In the genomic region with DNA sequence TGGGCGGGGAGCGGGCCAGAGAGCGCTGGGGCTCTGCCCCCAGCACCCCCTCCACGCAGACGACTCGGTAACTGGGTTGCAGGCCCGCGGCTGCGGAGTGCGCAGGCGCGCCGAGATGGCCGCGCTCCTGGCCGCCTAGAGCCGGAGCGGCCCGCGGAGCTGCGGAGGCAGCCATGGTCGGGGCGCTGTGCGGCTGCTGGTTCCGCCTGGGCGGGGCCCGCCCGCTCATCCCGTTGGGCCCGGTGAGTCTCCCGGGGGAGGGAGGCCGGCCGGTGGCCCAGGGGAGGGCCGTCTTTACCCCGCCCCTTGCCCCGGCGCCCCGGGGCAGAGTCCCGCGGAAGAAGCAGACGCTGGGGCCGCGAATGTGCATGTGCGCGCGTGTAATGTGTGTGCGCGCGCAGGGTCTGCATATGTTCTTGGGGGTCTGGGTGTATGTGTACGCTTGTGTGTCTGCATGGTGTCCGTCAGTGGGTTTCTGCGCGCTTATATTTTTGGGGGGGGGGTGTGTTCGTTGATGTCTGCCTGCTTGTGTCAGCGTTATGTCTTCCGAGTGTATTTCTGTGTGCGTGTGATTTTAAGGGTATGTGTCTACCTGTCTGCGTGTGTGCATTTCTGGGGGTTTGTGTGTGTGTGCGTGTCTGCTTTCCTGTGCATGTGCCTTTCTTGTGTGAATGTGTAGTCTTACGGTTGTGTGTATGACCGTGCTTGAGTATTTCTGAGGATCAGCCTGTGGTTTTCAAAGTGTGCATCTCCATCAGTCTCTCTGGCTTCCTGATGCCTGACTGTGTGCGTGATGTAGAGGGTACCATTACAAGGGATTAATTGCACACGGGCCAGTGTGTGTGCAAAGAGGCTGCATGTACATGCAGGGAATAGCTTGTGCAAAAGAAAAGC, we compare ENCODE assay signal across 8 cellular contexts. TPM values are rescaled to one million over a fixed set of nuclear protein-coding genes. Genes with fewer than 3 reads are reported as not detected.
DNase-seq lines count a peak whose midpoint lies in the region; ATAC-seq and TF ChIP-seq lines count a peak whose summit lies in the region.

A gene (plus strand): TSS at position 102 of the 894 bp plus-strand sequence. CDS start 72 bp downstream, at position 174.

- peak within 1 kb of the TSS; percentile 99 for H3K4me3 ChIP-seq in PC-3 (ENCODE audit: low read length)

- peak; percentile 57 for ATAC-seq in GM18520 (IDR thresholded peaks at IDR 0.05; ENCODE audit: unreplicated experiment)
- peak; percentile 61 for ATAC-seq in HG03135 (IDR thresholded peaks at IDR 0.05; ENCODE audit: unreplicated experiment)
- ATAC-seq in PC-3, result peak; percentile 69
- ATAC-seq in stimulated activated naive CD8-positive, alpha-beta T cell treated with anti-CD3 and anti-CD28 coated beads, Interleukin-15, amount 100 ng/mL, for 72 hours, result peak; percentile 80

- H3K4me3 Mint-ChIP-seq in activated T-helper 1 cell treated with anti-CD3 and anti-CD28 coated beads, Interleukin-12 subunit alpha, Interleukin-12 subunit beta, Interleukin-2, Interleukin-4 antibody, amounts not matched to agents 30 ng/mL and 10 ng/mL and 1 ng/mL, durations not matched to agents 14 hours and 24 hours and 36 hours, result peak within 1 kb of the TSS; percentile 87
- peak within 1 kb of the TSS; percentile 84 to 100 for H3K4me3 Mint-ChIP-seq in stimulated activated naive CD8-positive, alpha-beta T cell treated with anti-CD3 and anti-CD28 coated beads, Interleukin-15, amount 100 ng/mL, for 72 hours

- H3K4me1 ChIP-seq in PC-3 (ENCODE audit: insufficient read depth, low read length), result peaks cover 23% of the 10 kb centered on the region

- peak within 1 kb of the TSS; percentile 100 for H3K4me2 ChIP-seq in PC-3 (ENCODE audit: low read length)

- H3K27me3 Mint-ChIP-seq in activated T-helper 1 cell treated with anti-CD3 and anti-CD28 coated beads, Interleukin-12 subunit alpha, Interleukin-12 subunit beta, Interleukin-2, Interleukin-4 antibody, amounts not matched to agents 30 ng/mL and 10 ng/mL and 1 ng/mL, durations not matched to agents 14 hours and 24 hours and 36 hours (ENCODE audit: insufficient read depth), result no peaks in the 10 kb centered on the region
- H3K27me3 Mint-ChIP-seq in stimulated activated naive CD8-positive, alpha-beta T cell treated with anti-CD3 and anti-CD28 coated beads, Interleukin-15, amount 100 ng/mL, for 72 hours, result no peaks in the 10 kb centered on the region

- H3K79me2 ChIP-seq in PC-3 (ENCODE audit: low read length), result peaks cover 33% of the 10 kb centered on the region

- H3K27ac Mint-ChIP-seq in activated T-helper 1 cell treated with anti-CD3 and anti-CD28 coated beads, Interleukin-12 subunit alpha, Interleukin-12 subunit beta, Interleukin-2, Interleukin-4 antibody, amounts not matched to agents 30 ng/mL and 10 ng/mL and 1 ng/mL, durations not matched to agents 14 hours and 24 hours and 36 hours, result peak within 1 kb of the TSS; percentile 90
- H3K27ac Mint-ChIP-seq in stimulated activated naive CD8-positive, alpha-beta T cell treated with anti-CD3 and anti-CD28 coated beads, Interleukin-15, amount 100 ng/mL, for 72 hours, result peak within 1 kb of the TSS; percentile 93 to 97

- CTCF ChIA-PET in PC-3 (lab: Charles Lee), result interaction anchor here (2.5 kb wide), 1 partner anchor 33 kb away, joined by 46 read pairs; a partner anchor contains a TSS

- no peaks in the 10 kb centered on the region for H3K9me3 ChIP-seq in PC-3 (ENCODE audit: low read length)

- H3K9ac ChIP-seq in PC-3 (ENCODE audit: low read length), result peak within 1 kb of the TSS; percentile 95

- TF ChIP-seq CTCF in PC-3 (conservative IDR thresholded peaks at IDR 0.05; ENCODE audit: low read depth, low read length), result no peak

- DNase-seq in A172 (ENCODE audit: low spot score) (no peak), PC-3 (peak; percentile 81), fibroblast of gingiva (ENCODE audit: low read depth) (peak; percentile 63), myocyte (ENCODE audit: low read depth) (peak; percentile 72)
- peak; percentile 72 for DNase-seq in activated T-helper 1 cell treated with anti-CD3 and anti-CD28 coated beads, Interleukin-12 subunit alpha, Interleukin-12 subunit beta, Interleukin-2, Interleukin-4 antibody, amounts not matched to agents 30 ng/mL and 10 ng/mL and 1 ng/mL, durations not matched to agents 14 hours and 24 hours and 36 hours (ENCODE audit: low spot score)
- DNase-seq in stimulated activated naive CD8-positive, alpha-beta T cell treated with anti-CD3 and anti-CD28 coated beads, Interleukin-15, amount 100 ng/mL, for 72 hours, result peak; percentile 75 to 76

- H3F3A ChIP-seq in PC-3 (ENCODE audit: low read length, unreplicated experiment), result no peaks in the 10 kb centered on the region

- TSS peak; percentile 77 for BruUV-seq in PC-3 (replicated peaks; lab: Mats Ljungman, UMichigan)

- H3K27me3 ChIP-seq in PC-3 (ENCODE audit: low read length), result no peaks in the 10 kb centered on the region

- H3K9me2 ChIP-seq in PC-3 (replicated peaks; ENCODE audit: low read length), result no peaks in the 10 kb centered on the region

- H3K4me1 Mint-ChIP-seq in activated T-helper 1 cell treated with anti-CD3 and anti-CD28 coated beads, Interleukin-12 subunit alpha, Interleukin-12 subunit beta, Interleukin-2, Interleukin-4 antibody, amounts not matched to agents 30 ng/mL and 10 ng/mL and 1 ng/mL, durations not matched to agents 14 hours and 24 hours and 36 hours (ENCODE audit: low read depth), result peaks cover 24% of the 10 kb centered on the region
- H3K4me1 Mint-ChIP-seq in stimulated activated naive CD8-positive, alpha-beta T cell treated with anti-CD3 and anti-CD28 coated beads, Interleukin-15, amount 100 ng/mL, for 72 hours, result peaks cover 59% of the 10 kb centered on the region

- no peaks in the 10 kb centered on the region for H4K20me1 ChIP-seq in PC-3 (ENCODE audit: low read length)

- no peaks in the 10 kb centered on the region for H3K9me3 Mint-ChIP-seq in activated T-helper 1 cell treated with anti-CD3 and anti-CD28 coated beads, Interleukin-12 subunit alpha, Interleukin-12 subunit beta, Interleukin-2, Interleukin-4 antibody, amounts not matched to agents 30 ng/mL and 10 ng/mL and 1 ng/mL, durations not matched to agents 14 hours and 24 hours and 36 hours
- no peaks in the 10 kb centered on the region for H3K9me3 Mint-ChIP-seq in stimulated activated naive CD8-positive, alpha-beta T cell treated with anti-CD3 and anti-CD28 coated beads, Interleukin-15, amount 100 ng/mL, for 72 hours

- POLR2A ChIA-PET in PC-3 (lab: Charles Lee; ENCODE audit: unreplicated experiment), result interaction anchor here (0.7 kb wide), 1 partner anchor 475 kb away, joined by 3 read pairs; no protein-coding TSS in a partner anchor

- intact Hi-C loops in PC-3 (cut with micrococcal nuclease), result loop anchor here (1.0 to 2.0 kb wide), 2 partner anchors 24 to 33 kb away; a partner anchor contains a TSS
- intact Hi-C loops in activated T-helper 1 cell treated with anti-CD3 and anti-CD28 coated beads, Interleukin-12 subunit alpha, Interleukin-12 subunit beta, Interleukin-2, Interleukin-4 antibody, amounts not matched to agents 30 ng/mL and 10 ng/mL and 1 ng/mL, durations not matched to agents 14 hours and 24 hours and 36 hours (cut with micrococcal nuclease), result loop anchor here (1.0 to 10.0 kb wide), 6 partner anchors 8 to 580 kb away; a partner anchor contains a TSS

- peaks cover 2% of the 10 kb centered on the region for H3K36me3 Mint-ChIP-seq in activated T-helper 1 cell treated with anti-CD3 and anti-CD28 coated beads, Interleukin-12 subunit alpha, Interleukin-12 subunit beta, Interleukin-2, Interleukin-4 antibody, amounts not matched to agents 30 ng/mL and 10 ng/mL and 1 ng/mL, durations not matched to agents 14 hours and 24 hours and 36 hours (ENCODE audit: low read depth)

- no peaks in the 10 kb centered on the region for H3K36me3 ChIP-seq in PC-3 (ENCODE audit: low read depth, low read length)

- H3K27ac ChIP-seq in PC-3 (ENCODE audit: low read length), result peak within 1 kb of the TSS; percentile 32

- H2AFZ ChIP-seq in PC-3 (ENCODE audit: low read length), result peak within 1 kb of the TSS; percentile 99

RNA-seq across cellular contexts. Expression of the gene that starts here (rescaled TPM):
- total RNA-seq in A172 (2014; rRNA removed; shearing (Covaris generic)), result 4.2 and 10.2 TPM in 2 replicates
- 22.1 and 23.4 TPM in 2 replicates for total RNA-seq in PC-3 (2014; rRNA removed)
- total RNA-seq in activated T-helper 1 cell treated with anti-CD3 and anti-CD28 coated beads, Interleukin-12 subunit alpha, Interleukin-12 subunit beta, Interleukin-2, Interleukin-4 antibody, amounts not matched to agents 30 ng/mL and 10 ng/mL and 1 ng/mL, durations not matched to agents 14 hours and 24 hours and 36 hours, result 12.8 and 13.3 TPM in 2 replicates
- 20.6 and 38.8 TPM in 2 replicates for total RNA-seq in myocyte
- polyA plus RNA-seq in myocyte (2012), result 18.7 TPM
